Comparison of ENCODE assay signal across 11 cellular contexts in the genomic region with DNA sequence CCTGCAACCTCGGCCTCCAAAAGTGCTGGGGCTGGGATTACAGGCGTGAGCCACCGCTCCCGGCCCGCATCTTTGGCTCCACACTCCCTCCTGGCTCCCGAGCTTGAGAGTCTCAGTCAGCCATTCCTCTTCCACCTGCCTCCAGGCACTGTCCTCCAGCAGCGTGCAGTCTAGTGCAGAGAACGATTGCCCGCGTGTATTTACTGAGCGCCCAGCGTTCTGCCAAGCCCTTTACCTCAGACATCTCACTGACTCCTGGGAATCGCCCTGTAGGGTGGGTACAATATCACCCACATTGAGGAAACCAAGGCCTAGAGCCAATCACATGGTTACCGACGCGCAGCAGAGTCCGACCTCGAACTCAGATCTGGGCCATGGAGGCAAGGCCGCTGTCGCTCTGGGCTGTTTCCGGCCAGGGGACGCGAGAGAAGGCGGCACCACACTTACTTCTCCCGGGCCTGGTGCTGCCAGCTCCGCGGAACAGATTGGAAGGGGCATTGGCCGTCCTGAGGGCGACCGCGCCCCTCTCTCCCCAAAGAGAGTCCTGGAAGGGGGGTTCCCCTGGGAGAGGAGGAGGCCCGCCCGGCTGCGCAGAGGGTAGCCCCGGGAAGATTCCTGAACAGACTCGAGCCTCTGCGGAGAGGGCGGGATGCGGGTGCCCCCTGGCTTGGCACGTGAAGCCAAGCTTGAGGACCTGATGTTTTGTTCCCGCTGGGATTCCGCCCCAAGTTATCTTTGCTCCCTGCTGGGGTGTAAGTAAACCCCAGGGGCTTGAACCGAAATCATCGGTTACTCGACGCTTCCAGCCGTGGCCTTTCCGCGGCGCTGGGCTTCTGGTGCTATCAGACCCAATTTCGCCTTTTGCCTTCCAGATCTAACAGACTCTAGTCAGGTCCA. TPM values are rescaled to one million over a fixed set of nuclear protein-coding genes. Genes with fewer than 3 reads are reported as not detected.
DNase-seq lines count a peak whose midpoint lies in the region; ATAC-seq and TF ChIP-seq lines count a peak whose summit lies in the region.
"Had no signal": no experiment of that assay in that cellular context is flagged by ENCODE, and none has a peak within 500 bp of the region (broad histone marks: within the 10 kb centered on the region; RNA-seq: fewer than 3 reads in every experiment).

No MANE protein-coding gene starts in this region.

- POLR2A ChIA-PET in activated naive CD8-positive, alpha-beta T cell treated with anti-CD3 and anti-CD28 coated beads, Interleukin-2, amount 10 ng/mL, durations not matched to agents 7 days and 5 days (lab: Charles Lee): no interaction called here

- no peak for DNase-seq in activated naive CD8-positive, alpha-beta T cell treated with anti-CD3 and anti-CD28 coated beads, Interleukin-2, amount 10 ng/mL, durations not matched to agents 7 days and 5 days
- DNase-seq in activated naive CD8-positive, alpha-beta T cell treated with anti-CD3 and anti-CD28 coated beads for 36 hours: no peak
- peak; percentile 28 to 34 for DNase-seq in activated T-cell treated with anti-CD3 and anti-CD28 coated beads, Interleukin-2, amount 50 U/mL, for 48 hours
- DNase-seq in mesothelial cell of epicardium (ENCODE audit: low spot score in 2 of 2, unreplicated experiment in 2 of 2) (no peak), NCI-H2081 (lab: John Stamatoyannopoulos, UW) (no peak)
- DNase-seq: NCI-H1436, OCI-M1, SJCRH30 had no signal

- H3K36me3 Mint-ChIP-seq in activated naive CD8-positive, alpha-beta T cell treated with anti-CD3 and anti-CD28 coated beads, Interleukin-2, amount 10 ng/mL, durations not matched to agents 7 days and 5 days: no peaks in the 10 kb centered on the region
- no peaks in the 10 kb centered on the region for H3K36me3 Mint-ChIP-seq in activated naive CD8-positive, alpha-beta T cell treated with anti-CD3 and anti-CD28 coated beads for 36 hours
- H3K36me3 Mint-ChIP-seq in mesothelial cell of epicardium: no peaks in the 10 kb centered on the region

- H3K9me3 Mint-ChIP-seq in activated naive CD8-positive, alpha-beta T cell treated with anti-CD3 and anti-CD28 coated beads, Interleukin-2, amount 10 ng/mL, durations not matched to agents 7 days and 5 days: no peaks in the 10 kb centered on the region
- no peaks in the 10 kb centered on the region for H3K9me3 Mint-ChIP-seq in activated naive CD8-positive, alpha-beta T cell treated with anti-CD3 and anti-CD28 coated beads for 36 hours
- no peaks in the 10 kb centered on the region for H3K9me3 Mint-ChIP-seq in mesothelial cell of epicardium

- peaks cover 70% of the 10 kb centered on the region for H3K27me3 Mint-ChIP-seq in activated naive CD8-positive, alpha-beta T cell treated with anti-CD3 and anti-CD28 coated beads, Interleukin-2, amount 10 ng/mL, durations not matched to agents 7 days and 5 days
- peaks cover 85% of the 10 kb centered on the region for H3K27me3 Mint-ChIP-seq in activated naive CD8-positive, alpha-beta T cell treated with anti-CD3 and anti-CD28 coated beads for 36 hours
- peaks cover 60% of the 10 kb centered on the region for H3K27me3 Mint-ChIP-seq in mesothelial cell of epicardium (ENCODE audit: low read depth)

- no peak for ATAC-seq in activated naive CD8-positive, alpha-beta T cell treated with anti-CD3 and anti-CD28 coated beads, Interleukin-2, amount 10 ng/mL, durations not matched to agents 7 days and 5 days (ENCODE audit: low read depth)
- ATAC-seq in GM18873 (IDR thresholded peaks at IDR 0.05; ENCODE audit: low FRiP score, unreplicated experiment) (no peak), GM18861 (IDR thresholded peaks at IDR 0.05; ENCODE audit: unreplicated experiment) (no peak), GM21381 (IDR thresholded peaks at IDR 0.05; ENCODE audit: unreplicated experiment) (no peak)

- H3K4me3 Mint-ChIP-seq in activated naive CD8-positive, alpha-beta T cell treated with anti-CD3 and anti-CD28 coated beads, Interleukin-2, amount 10 ng/mL, durations not matched to agents 7 days and 5 days: peak overlapping the region; percentile 49
- no peak overlapping the region for H3K4me3 Mint-ChIP-seq in activated naive CD8-positive, alpha-beta T cell treated with anti-CD3 and anti-CD28 coated beads for 36 hours
- peak overlapping the region; percentile 22 for H3K4me3 Mint-ChIP-seq in mesothelial cell of epicardium

- no peak overlapping the region for H3K27ac Mint-ChIP-seq in activated naive CD8-positive, alpha-beta T cell treated with anti-CD3 and anti-CD28 coated beads, Interleukin-2, amount 10 ng/mL, durations not matched to agents 7 days and 5 days
- no peak overlapping the region for H3K27ac Mint-ChIP-seq in activated naive CD8-positive, alpha-beta T cell treated with anti-CD3 and anti-CD28 coated beads for 36 hours
- no peak overlapping the region for H3K27ac Mint-ChIP-seq in mesothelial cell of epicardium

- H3K4me1 Mint-ChIP-seq in activated naive CD8-positive, alpha-beta T cell treated with anti-CD3 and anti-CD28 coated beads, Interleukin-2, amount 10 ng/mL, durations not matched to agents 7 days and 5 days: peaks cover 33% of the 10 kb centered on the region
- peaks cover 34% of the 10 kb centered on the region for H3K4me1 Mint-ChIP-seq in activated naive CD8-positive, alpha-beta T cell treated with anti-CD3 and anti-CD28 coated beads for 36 hours
- peaks cover 21% of the 10 kb centered on the region for H3K4me1 Mint-ChIP-seq in mesothelial cell of epicardium

- TF ChIP-seq CTCF in mesothelial cell of epicardium (IDR thresholded peaks at IDR 0.05; ENCODE audit: unreplicated experiment): no peak

RNA-seq across cellular contexts. Expression of gene DLX2, which starts 5.2 kb away (rescaled TPM):
- not detected for total RNA-seq in activated naive CD8-positive, alpha-beta T cell treated with anti-CD3 and anti-CD28 coated beads, Interleukin-2, amount 10 ng/mL, durations not matched to agents 7 days and 5 days
- not detected for total RNA-seq in activated naive CD8-positive, alpha-beta T cell treated with anti-CD3 and anti-CD28 coated beads for 36 hours
- 9.7 to 11.8 TPM (median 10.7 TPM) in 3 replicates for total RNA-seq in mesothelial cell of epicardium

RNA-seq across cellular contexts. Expression of gene DLX1, which starts 22.6 kb away (rescaled TPM):
- total RNA-seq in activated naive CD8-positive, alpha-beta T cell treated with anti-CD3 and anti-CD28 coated beads, Interleukin-2, amount 10 ng/mL, durations not matched to agents 7 days and 5 days: not detected
- under 1 TPM in 1 of 2 experiments, not detected in 1; 0.10 TPM for total RNA-seq in activated naive CD8-positive, alpha-beta T cell treated with anti-CD3 and anti-CD28 coated beads for 36 hours
- 5.1 to 5.9 TPM (median 5.1 TPM) in 3 replicates for total RNA-seq in mesothelial cell of epicardium

Comparison
In these comparisons a context has a peak if more than half of its experiments do, and no peak if none do; other contexts are left out.
1. DNase-seq: peak in activated T-cell treated with anti-CD3 and anti-CD28 coated beads, Interleukin-2, amount 50 U/mL, for 48 hours (2 of 2); none in activated naive CD8-positive, alpha-beta T cell treated with anti-CD3 and anti-CD28 coated beads, Interleukin-2, amount 10 ng/mL, durations not matched to agents 7 days and 5 days (single experiment), activated naive CD8-positive, alpha-beta T cell treated with anti-CD3 and anti-CD28 coated beads for 36 hours (single experiment), mesothelial cell of epicardium (0 of 2) and NCI-H2081 (0 of 2).
2. RNA of gene DLX2, which starts 5.2 kb away (total RNA-seq): 9.7 to 11.8 TPM in mesothelial cell of epicardium; not detected in activated naive CD8-positive, alpha-beta T cell treated with anti-CD3 and anti-CD28 coated beads, Interleukin-2, amount 10 ng/mL, durations not matched to agents 7 days and 5 days and not detected in activated naive CD8-positive, alpha-beta T cell treated with anti-CD3 and anti-CD28 coated beads for 36 hours; every median in the first group is over 10 times any median in the second.